Comparison of ENCODE assay signal across 8 cellular contexts in the genomic region with DNA sequence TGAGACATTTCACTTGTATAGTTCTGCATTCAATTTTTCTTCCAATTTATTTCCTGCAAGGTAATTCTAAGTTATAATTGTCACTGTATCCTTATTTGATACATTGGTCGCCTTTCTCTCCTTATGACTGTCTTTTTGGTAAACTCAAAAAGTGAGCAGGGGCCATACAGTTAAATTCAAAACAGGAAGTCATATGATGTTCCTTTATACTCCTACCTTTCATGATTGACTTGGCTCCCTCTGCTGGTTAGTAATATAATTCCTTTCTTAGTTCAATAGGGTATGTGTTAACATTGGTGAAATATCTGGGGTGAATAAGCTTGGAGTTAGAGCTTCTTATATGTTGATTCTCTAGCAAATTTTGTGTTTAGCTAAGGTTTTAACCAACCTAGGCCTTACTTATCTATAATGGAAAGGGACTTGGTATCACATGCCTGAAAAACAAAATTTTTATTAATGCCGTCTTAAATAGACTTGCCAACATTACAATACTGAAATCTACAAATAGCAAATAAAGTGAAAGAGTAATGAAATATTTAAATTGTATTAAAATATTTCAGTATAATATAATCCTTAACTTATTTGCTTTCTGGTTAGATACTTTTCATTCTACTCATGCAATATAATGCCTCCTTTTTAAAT. TPM values are rescaled to one million over a fixed set of nuclear protein-coding genes. Genes with fewer than 3 reads are reported as not detected.
DNase-seq lines count a peak whose midpoint lies in the region; ATAC-seq, FAIRE-seq and TF ChIP-seq lines count a peak whose summit lies in the region.

No MANE protein-coding gene starts in this region.

- no TSS peak for BruUV-seq in Panc1 (replicated peaks; lab: Mats Ljungman, UMichigan)

- intact Hi-C loops in Panc1 (cut with micrococcal nuclease; ENCODE audit: unreplicated experiment) = loop anchor here (5.0 to 10.0 kb wide), 2 partner anchors 124 to 128 kb away; no protein-coding TSS in a partner anchor

- no peaks in the 10 kb centered on the region for H3K9me3 ChIP-seq in MM.1S (replicated peaks; ENCODE audit: insufficient read depth, low read length)
- H3K9me3 ChIP-seq in Panc1 (ENCODE audit: control insufficient read depth, insufficient read depth, low read depth, low read length) = no peaks in the 10 kb centered on the region

- H3K4me1 ChIP-seq in MM.1S (ENCODE audit: low read length) = peaks cover 34% of the 10 kb centered on the region
- H3K4me1 ChIP-seq in Panc1 (ENCODE audit: control insufficient read depth, insufficient read depth, low read length) = peaks cover 23% of the 10 kb centered on the region

- H3F3A ChIP-seq in MM.1S (ENCODE audit: insufficient read depth, low read length) = peaks cover 13% of the 10 kb centered on the region

- TF ChIP-seq CTCF in GM12874 (IDR thresholded peaks at IDR 0.05; ENCODE audit: insufficient read depth, low read depth, low read length) = peak; percentile 39; the same call in 1 of the 2 replicates
- TF ChIP-seq CTCF in MM.1S (IDR thresholded peaks at IDR 0.05; ENCODE audit: low read length) = peak; percentile 75
- TF ChIP-seq CTCF in Panc1 (IDR thresholded peaks at IDR 0.05) = peak; percentile 73; the same call in 1 of the 2 replicates

- POLR2A ChIA-PET in Panc1 (lab: Charles Lee) = no interaction called here

- H3K4me2 ChIP-seq in MM.1S (ENCODE audit: low read depth, low read length) = peak overlapping the region; percentile 32; the same call in 1 of the 2 replicates

- ATAC-seq in HG02588 (IDR thresholded peaks at IDR 0.05; ENCODE audit: unreplicated experiment) (peak; percentile 72), Panc1 (peak; percentile 81)

- H3K27me3 ChIP-seq in MM.1S (replicated peaks; ENCODE audit: insufficient read depth, low read length) (no peaks in the 10 kb centered on the region), Panc1 (ENCODE audit: control insufficient read depth, insufficient read depth, low read length) (no peaks in the 10 kb centered on the region)

- H3K4me3 ChIP-seq in MM.1S (ENCODE audit: low read length) (no peak overlapping the region), Panc1 (ENCODE audit: low read depth in 2 of 2, low read length in 2 of 2) (no peak overlapping the region)

- no peaks in the 10 kb centered on the region; the same call in 1 of the 2 replicates for H4K20me1 ChIP-seq in MM.1S (ENCODE audit: insufficient read depth, low read length)

- DNase-seq in A172 (ENCODE audit: low spot score) (peak; percentile 65), MM.1S (peak; percentile 78), Panc1 (ENCODE audit: low read depth, low spot score) (no peak), lung microvascular endothelial cell (ENCODE audit: low read depth in 2 of 2) (peak; percentile 60 to 79), NK-92 (lab: John Stamatoyannopoulos, UW; ENCODE audit: unreplicated experiment) (no peak)

- no peak overlapping the region for H3K9ac ChIP-seq in MM.1S (ENCODE audit: low read length)

- peaks cover 53% of the 10 kb centered on the region for H3K79me2 ChIP-seq in MM.1S (ENCODE audit: low read length)

- H2AFZ ChIP-seq in MM.1S (ENCODE audit: low read length) = no peak overlapping the region

- peak; percentile 58 for FAIRE-seq in colon (lab: Jason Lieb, UNC)

- CTCF ChIA-PET in Panc1 (lab: Charles Lee) = interaction anchor here (0.6 kb wide), 1 partner anchor 141 kb away, joined by 3 read pairs; no protein-coding TSS in a partner anchor

- no peak overlapping the region for H3K27ac ChIP-seq in MM.1S (ENCODE audit: low read length)
- no peak overlapping the region for H3K27ac ChIP-seq in Panc1 (ENCODE audit: low read length)

- no peaks in the 10 kb centered on the region for H3K36me3 ChIP-seq in MM.1S (replicated peaks; ENCODE audit: insufficient read depth, low read length)
- no peaks in the 10 kb centered on the region; the same call in 1 of the 2 replicates for H3K36me3 ChIP-seq in Panc1 (ENCODE audit: control insufficient read depth, insufficient read depth, low read length)

- H3K9me2 ChIP-seq in MM.1S (replicated peaks; ENCODE audit: insufficient read depth, low read length) = no peaks in the 10 kb centered on the region

- in situ Hi-C loops in Panc1 (cut with HindIII; ENCODE audit: low pct_unique_long_range_greater_than_20kb, low sequenced_read_pairs) = no loop called here

RNA-seq across cellular contexts. Expression of a gene that starts 6.0 kb away (rescaled TPM):
- total RNA-seq in A172 (2014; rRNA removed; shearing (Covaris generic)) = 12.3 and 12.9 TPM in 2 replicates
- total RNA-seq in Panc1 (2021; ENCODE audit: unreplicated experiment) (41.6 TPM), lung microvascular endothelial cell (17.9 and 26.2 TPM in 2 replicates)
- polyA plus RNA-seq in Panc1 (2012; ENCODE audit: insufficient read length) = 19.1 TPM

Comparison
In these comparisons a context has a peak if more than half of its experiments do, and no peak if none do; other contexts are left out.
1. DNase-seq: peak in A172 (single experiment), MM.1S (single experiment) and lung microvascular endothelial cell (2 of 2); none in Panc1 (single experiment) and NK-92 (single experiment).
2. Peak in every context shown above with its lines, with median percentiles within 50 percentile points of each other: CTCF ChIP-seq.